9 cellular contexts compared by ENCODE assay signal in the genomic region with DNA sequence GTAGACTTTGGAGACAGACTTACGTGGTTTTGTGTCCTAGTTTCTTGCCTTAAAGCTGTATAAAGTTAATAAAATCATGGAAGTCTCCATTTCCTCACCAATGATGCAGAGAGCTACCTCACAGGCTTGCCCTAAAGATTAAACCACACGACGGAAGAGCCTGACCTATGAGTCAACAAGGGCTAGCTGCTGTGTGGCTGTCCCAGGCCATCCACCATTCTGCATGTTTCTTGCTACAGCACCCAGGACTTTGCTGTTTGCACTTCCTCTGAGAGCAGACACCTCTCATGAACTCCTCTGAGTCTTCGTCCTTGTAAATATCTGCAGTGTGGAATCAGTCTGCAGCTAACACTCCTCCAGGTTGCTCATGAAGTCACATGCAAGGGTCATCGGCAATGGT.
DNase-seq lines count a peak whose midpoint lies in the region; ATAC-seq and TF ChIP-seq lines count a peak whose summit lies in the region.
"Had no signal": no experiment of that assay in that cellular context is flagged by ENCODE, and none has a peak within 500 bp of the region (broad histone marks: within the 10 kb centered on the region; RNA-seq: fewer than 3 reads in every experiment).

No MANE protein-coding gene starts in this region.

- ATAC-seq in foreskin keratinocyte: peak; percentile 14
- ATAC-seq in GM21381 (IDR thresholded peaks at IDR 0.05; ENCODE audit: unreplicated experiment): no peak
- no peak for ATAC-seq in HG02623 (IDR thresholded peaks at IDR 0.05; ENCODE audit: unreplicated experiment)
- ATAC-seq in GM18870 (IDR thresholded peaks at IDR 0.05; ENCODE audit: unreplicated experiment): no peak

- no peak overlapping the region for H3K4me3 Mint-ChIP-seq in activated CD4-positive, alpha-beta memory T cell treated with anti-CD3 and anti-CD28 coated beads, Interleukin-2, amount 10 ng/mL, durations not matched to agents 7 days and 5 days

- peaks cover 12% of the 10 kb centered on the region for H3K4me1 ChIP-seq in foreskin keratinocyte
- H3K4me1 ChIP-seq in left ventricle myocardium inferior: peaks cover 10% of the 10 kb centered on the region

- POLR2A ChIA-PET in activated CD4-positive, alpha-beta memory T cell treated with anti-CD3 and anti-CD28 coated beads, Interleukin-2, amount 10 ng/mL, durations not matched to agents 7 days and 5 days (lab: Charles Lee): interaction anchor here (0.6 to 2.6 kb wide), 5 partner anchors 55 to 160 kb away, joined by 3 to 8 read pairs (median 4); partner anchors contain the start of gene TRIB2

- H3K4me1 Mint-ChIP-seq in activated CD4-positive, alpha-beta memory T cell treated with anti-CD3 and anti-CD28 coated beads, Interleukin-2, amount 10 ng/mL, durations not matched to agents 7 days and 5 days: peaks cover 32% of the 10 kb centered on the region

- no peaks in the 10 kb centered on the region for H3K9me3 ChIP-seq in left ventricle myocardium inferior (replicated peaks)

- H3K27me3 Mint-ChIP-seq in activated CD4-positive, alpha-beta memory T cell treated with anti-CD3 and anti-CD28 coated beads, Interleukin-2, amount 10 ng/mL, durations not matched to agents 7 days and 5 days: no peaks in the 10 kb centered on the region

- H3K27ac ChIP-seq in foreskin keratinocyte (no peak overlapping the region), left ventricle myocardium inferior (replicated peaks) (no peak overlapping the region)

- CTCF ChIA-PET in activated CD4-positive, alpha-beta memory T cell treated with anti-CD3 and anti-CD28 coated beads, Interleukin-2, amount 10 ng/mL, durations not matched to agents 7 days and 5 days (lab: Charles Lee): interaction anchor here (0.7 to 1.6 kb wide), 2 partner anchors 26 to 159 kb away, joined by 4 to 7 read pairs; partner anchors contain the start of gene TRIB2

- no peak overlapping the region for H3K27ac Mint-ChIP-seq in activated CD4-positive, alpha-beta memory T cell treated with anti-CD3 and anti-CD28 coated beads, Interleukin-2, amount 10 ng/mL, durations not matched to agents 7 days and 5 days
- H3K27ac Mint-ChIP-seq: progenitor cell of endocrine pancreas had no signal

- peak; percentile 43 for DNase-seq in AG10803 (ENCODE audit: low read depth)
- peak; percentile 86 for DNase-seq in HCEC 1CT
- DNase-seq in activated CD4-positive, alpha-beta memory T cell treated with anti-CD3 and anti-CD28 coated beads, Interleukin-2, amount 10 ng/mL, durations not matched to agents 7 days and 5 days: peak; percentile 26
- no peak for DNase-seq in foreskin keratinocyte
- no peak for DNase-seq in left ventricle myocardium inferior

- no peaks in the 10 kb centered on the region for H3K36me3 ChIP-seq in left ventricle myocardium inferior

- no peaks in the 10 kb centered on the region for H3K36me3 Mint-ChIP-seq in activated CD4-positive, alpha-beta memory T cell treated with anti-CD3 and anti-CD28 coated beads, Interleukin-2, amount 10 ng/mL, durations not matched to agents 7 days and 5 days (ENCODE audit: low read depth)

- intact Hi-C loops in left ventricle myocardium inferior (cut with micrococcal nuclease): no loop called here

- H3K4me3 ChIP-seq in AG10803 (ENCODE audit: low read length) (no peak overlapping the region), left ventricle myocardium inferior (no peak overlapping the region)

- H3K27me3 ChIP-seq in foreskin keratinocyte (no peaks in the 10 kb centered on the region), left ventricle myocardium inferior (ENCODE audit: low read depth) (no peaks in the 10 kb centered on the region)

- no peak for TF ChIP-seq CTCF in AG10803 (conservative IDR thresholded peaks at IDR 0.05; ENCODE audit: low read length)
- no peak for TF ChIP-seq CTCF in foreskin keratinocyte (conservative IDR thresholded peaks at IDR 0.05)
- TF ChIP-seq CTCF in left ventricle myocardium inferior (IDR thresholded peaks at IDR 0.05; ENCODE audit: borderline replicate concordance): no peak

- H3K9me3 Mint-ChIP-seq in activated CD4-positive, alpha-beta memory T cell treated with anti-CD3 and anti-CD28 coated beads, Interleukin-2, amount 10 ng/mL, durations not matched to agents 7 days and 5 days: no peaks in the 10 kb centered on the region

Comparison
In these comparisons a context has a peak if more than half of its experiments do, and no peak if none do; other contexts are left out.
1. DNase-seq: peak in AG10803 (single experiment), HCEC 1CT (single experiment) and activated CD4-positive, alpha-beta memory T cell treated with anti-CD3 and anti-CD28 coated beads, Interleukin-2, amount 10 ng/mL, durations not matched to agents 7 days and 5 days (single experiment); none in foreskin keratinocyte (0 of 2) and left ventricle myocardium inferior (single experiment).